ENCODE assay signal across 1 cellular context in the genomic region with DNA sequence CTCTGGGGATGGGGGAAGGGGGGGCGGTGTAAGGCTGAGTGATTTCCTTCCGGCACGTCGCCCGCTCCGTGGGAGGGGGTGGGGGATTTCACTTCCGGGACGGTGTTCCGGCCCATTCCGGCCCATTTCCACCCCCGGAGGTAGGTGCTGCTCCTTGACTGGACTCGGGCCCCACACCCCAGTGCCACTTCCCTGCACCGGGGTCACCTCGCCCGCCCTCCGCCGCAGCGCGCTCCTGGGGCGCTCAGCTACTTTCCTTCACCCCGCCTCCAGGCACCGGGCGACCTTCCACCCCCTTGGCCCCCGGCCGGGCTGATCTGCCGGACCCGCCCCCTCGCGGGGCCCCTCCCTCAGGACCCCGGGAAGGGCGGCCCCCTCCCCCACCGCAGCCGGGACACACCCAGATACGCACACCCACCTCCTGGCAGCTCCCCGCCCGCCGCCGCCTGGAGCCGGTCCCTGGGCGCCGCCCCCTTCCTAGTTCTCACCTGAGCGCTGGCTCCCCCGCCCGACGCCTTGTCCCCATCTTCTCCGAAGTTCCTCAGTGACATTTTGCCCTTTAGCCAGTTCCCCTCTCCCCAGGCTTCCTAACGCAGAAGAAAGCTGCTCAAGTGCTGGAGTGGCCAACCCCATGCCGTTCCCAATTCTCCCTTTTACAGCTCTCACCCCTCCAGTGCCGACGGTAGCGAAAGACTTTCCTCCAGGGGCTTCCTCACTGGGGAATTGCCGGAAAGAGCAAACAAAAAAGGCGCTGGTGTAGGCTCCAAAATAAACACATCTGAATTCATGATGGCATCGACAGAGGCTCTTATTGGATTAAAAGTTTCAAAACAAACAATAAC.
TF ChIP-seq lines count a peak whose summit lies in the region.

TSS of gene ZBTB37 (plus strand) at position 115 of the 842 bp plus-strand sequence. CDS start 1,846 bp downstream, outside the sequence.

TF ChIP-seq in HepG2, 621 proteins besides CTCF, POLR2A, EP300 and RAD21 (continued from another document and continues in another):
- no peak for TF ChIP-seq FOXP1 (IDR thresholded peaks at IDR 0.05)
- no peak; the same call in 1 of the 2 replicates for TF ChIP-seq FOXP1 (CRISPR knock-in tag; IDR thresholded peaks at IDR 0.05)
- TF ChIP-seq ZNF570 (CRISPR knock-in tag; IDR thresholded peaks at IDR 0.05; ENCODE audit: borderline replicate concordance) = no peak
- TF ChIP-seq HOXA3 (CRISPR knock-in tag; IDR thresholded peaks at IDR 0.05) = peak; percentile 52
- no peak for TF ChIP-seq ZFP36 (IDR thresholded peaks at IDR 0.05; ENCODE audit: borderline replicate concordance, low read depth, low read length, partially characterized antibody)
- TF ChIP-seq BCL6 (CRISPR knock-in tag; IDR thresholded peaks at IDR 0.05) = no peak
- no peak for TF ChIP-seq ZBTB21 (CRISPR knock-in tag; IDR thresholded peaks at IDR 0.05)
- peak; percentile 49 for TF ChIP-seq ZNF264 (CRISPR knock-in tag; IDR thresholded peaks at IDR 0.05)
- peak; percentile 61; the same call in 1 of the 2 replicates for TF ChIP-seq ZNF768 (CRISPR knock-in tag; IDR thresholded peaks at IDR 0.05)
- peak; percentile 62; the same call in 1 of the 2 replicates for TF ChIP-seq TEAD2 (CRISPR knock-in tag; IDR thresholded peaks at IDR 0.05)
- TF ChIP-seq ZNF501 (CRISPR knock-in tag; IDR thresholded peaks at IDR 0.05) = peak; percentile 18; the same call in 1 of the 2 replicates
- peak; percentile 17; the same call in 1 of the 2 replicates for TF ChIP-seq HDAC1 (CRISPR knock-in tag; IDR thresholded peaks at IDR 0.05)
- no peak for TF ChIP-seq MAFF (IDR thresholded peaks at IDR 0.05; ENCODE audit: low read depth, low read length)
- TF ChIP-seq ARHGAP35 (CRISPR knock-in tag; IDR thresholded peaks at IDR 0.05; ENCODE audit: borderline replicate concordance) = peak; percentile 38; the same call in 1 of the 2 replicates
- peak; percentile 45; the same call in 1 of the 2 replicates for TF ChIP-seq ZNF790 (CRISPR knock-in tag; IDR thresholded peaks at IDR 0.05; ENCODE audit: borderline replicate concordance)
- no peak for TF ChIP-seq RORA (CRISPR knock-in tag; IDR thresholded peaks at IDR 0.05)
- TF ChIP-seq CCDC6 (CRISPR knock-in tag; IDR thresholded peaks at IDR 0.05) = peak; percentile 79; the same call in 1 of the 2 replicates
- TF ChIP-seq ZNF777 (CRISPR knock-in tag; IDR thresholded peaks at IDR 0.05) = peak; percentile 39
- TF ChIP-seq ELF4 (CRISPR knock-in tag; IDR thresholded peaks at IDR 0.05; ENCODE audit: borderline replicate concordance) = peak; percentile 75
- peak in 1 of 2 experiments; percentile 56; a peak in 1 of 4 replicates for TF ChIP-seq KLF16 (CRISPR knock-in tag; IDR thresholded peaks at IDR 0.05)
- TF ChIP-seq NCOR1 (IDR thresholded peaks at IDR 0.05; ENCODE audit: borderline replicate concordance, low read length) = peak; percentile 52
- peak; percentile 84; the same call in 1 of the 2 replicates for TF ChIP-seq ZNF558 (CRISPR knock-in tag; IDR thresholded peaks at IDR 0.05; ENCODE audit: borderline replicate concordance)
- TF ChIP-seq ZNF296 (CRISPR knock-in tag; conservative IDR thresholded peaks at IDR 0.05) = no peak
- peak; percentile 29; the same call in 1 of the 2 replicates for TF ChIP-seq ZBTB20 (CRISPR knock-in tag; IDR thresholded peaks at IDR 0.05; ENCODE audit: borderline replicate concordance, low read depth)
- peak; percentile 10; the same call in 1 of the 2 replicates for TF ChIP-seq HCFC1 (IDR thresholded peaks at IDR 0.05; ENCODE audit: low read depth, low read length)
- TF ChIP-seq KMT2B (CRISPR knock-in tag; IDR thresholded peaks at IDR 0.05) = peak; percentile 15; the same call in 1 of the 2 replicates
- TF ChIP-seq ZFX (CRISPR knock-in tag; IDR thresholded peaks at IDR 0.05; ENCODE audit: low read depth) = peak; percentile 66; the same call in 1 of the 2 replicates
- TF ChIP-seq ZNF414 (CRISPR knock-in tag; IDR thresholded peaks at IDR 0.05) = peak; percentile 17; the same call in 1 of the 2 replicates
- TF ChIP-seq ISX (CRISPR knock-in tag; conservative IDR thresholded peaks at IDR 0.05) = no peak
- TF ChIP-seq SNAI1 (CRISPR knock-in tag; IDR thresholded peaks at IDR 0.05; ENCODE audit: borderline replicate concordance) = 0 out of 2 replicates have a peak, but pooled peaks have one; percentile 69
- TF ChIP-seq TFAP4 (IDR thresholded peaks at IDR 0.05; ENCODE audit: borderline replicate concordance, low read depth) = peak; percentile 78; the same call in 1 of the 2 replicates
- no peak for TF ChIP-seq NR2F6 (IDR thresholded peaks at IDR 0.05)
- TF ChIP-seq NR2F6 (CRISPR knock-in tag; IDR thresholded peaks at IDR 0.05) = peak; percentile 38
- TF ChIP-seq, protein P1, sequence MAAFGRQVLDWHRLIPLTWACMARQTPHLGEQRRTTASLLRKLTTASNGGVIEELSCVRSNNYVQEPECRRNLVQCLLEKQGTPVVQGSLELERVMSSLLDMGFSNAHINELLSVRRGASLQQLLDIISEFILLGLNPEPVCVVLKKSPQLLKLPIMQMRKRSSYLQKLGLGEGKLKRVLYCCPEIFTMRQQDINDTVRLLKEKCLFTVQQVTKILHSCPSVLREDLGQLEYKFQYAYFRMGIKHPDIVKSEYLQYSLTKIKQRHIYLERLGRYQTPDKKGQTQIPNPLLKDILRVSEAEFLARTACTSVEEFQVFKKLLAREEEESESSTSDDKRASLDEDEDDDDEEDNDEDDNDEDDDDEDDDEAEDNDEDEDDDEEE (CRISPR knock-in tag; IDR thresholded peaks at IDR 0.05) = peak; percentile 60; the same call in 1 of the 2 replicates
- TF ChIP-seq, protein P2, sequence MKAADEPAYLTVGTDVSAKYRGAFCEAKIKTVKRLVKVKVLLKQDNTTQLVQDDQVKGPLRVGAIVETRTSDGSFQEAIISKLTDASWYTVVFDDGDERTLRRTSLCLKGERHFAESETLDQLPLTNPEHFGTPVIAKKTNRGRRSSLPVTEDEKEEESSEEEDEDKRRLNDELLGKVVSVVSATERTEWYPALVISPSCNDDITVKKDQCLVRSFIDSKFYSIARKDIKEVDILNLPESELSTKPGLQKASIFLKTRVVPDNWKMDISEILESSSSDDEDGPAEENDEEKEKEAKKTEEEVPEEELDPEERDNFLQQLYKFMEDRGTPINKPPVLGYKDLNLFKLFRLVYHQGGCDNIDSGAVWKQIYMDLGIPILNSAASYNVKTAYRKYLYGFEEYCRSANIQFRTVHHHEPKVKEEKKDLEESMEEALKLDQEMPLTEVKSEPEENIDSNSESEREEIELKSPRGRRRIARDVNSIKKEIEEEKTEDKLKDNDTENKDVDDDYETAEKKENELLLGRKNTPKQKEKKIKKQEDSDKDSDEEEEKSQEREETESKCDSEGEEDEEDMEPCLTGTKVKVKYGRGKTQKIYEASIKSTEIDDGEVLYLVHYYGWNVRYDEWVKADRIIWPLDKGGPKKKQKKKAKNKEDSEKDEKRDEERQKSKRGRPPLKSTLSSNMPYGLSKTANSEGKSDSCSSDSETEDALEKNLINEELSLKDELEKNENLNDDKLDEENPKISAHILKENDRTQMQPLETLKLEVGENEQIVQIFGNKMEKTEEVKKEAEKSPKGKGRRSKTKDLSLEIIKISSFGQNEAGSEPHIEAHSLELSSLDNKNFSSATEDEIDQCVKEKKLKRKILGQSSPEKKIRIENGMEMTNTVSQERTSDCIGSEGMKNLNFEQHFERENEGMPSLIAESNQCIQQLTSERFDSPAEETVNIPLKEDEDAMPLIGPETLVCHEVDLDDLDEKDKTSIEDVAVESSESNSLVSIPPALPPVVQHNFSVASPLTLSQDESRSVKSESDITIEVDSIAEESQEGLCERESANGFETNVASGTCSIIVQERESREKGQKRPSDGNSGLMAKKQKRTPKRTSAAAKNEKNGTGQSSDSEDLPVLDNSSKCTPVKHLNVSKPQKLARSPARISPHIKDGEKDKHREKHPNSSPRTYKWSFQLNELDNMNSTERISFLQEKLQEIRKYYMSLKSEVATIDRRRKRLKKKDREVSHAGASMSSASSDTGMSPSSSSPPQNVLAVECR (CRISPR knock-in tag; IDR thresholded peaks at IDR 0.05; ENCODE audit: borderline replicate concordance) = peak; percentile 77
- 0 out of 2 replicates have a peak, but pooled peaks have one; percentile 28 for TF ChIP-seq ZNF709 (CRISPR knock-in tag; IDR thresholded peaks at IDR 0.05)
- TF ChIP-seq SIN3A (IDR thresholded peaks at IDR 0.05; ENCODE audit: borderline replicate concordance, low read depth, low read length) = peak; percentile 80; the same call in 1 of the 2 replicates
- TF ChIP-seq ADNP (CRISPR knock-in tag; IDR thresholded peaks at IDR 0.05) = no peak
- no peak for TF ChIP-seq MZF1 (CRISPR knock-in tag; IDR thresholded peaks at IDR 0.05; ENCODE audit: borderline replicate concordance)
- no peak for TF ChIP-seq ATF6 (CRISPR knock-in tag; conservative IDR thresholded peaks at IDR 0.05)
- 0 out of 2 replicates have a peak, but pooled peaks have one; percentile 13 for TF ChIP-seq ZBTB4 (CRISPR knock-in tag; IDR thresholded peaks at IDR 0.05; ENCODE audit: borderline replicate concordance)
- TF ChIP-seq PHF20 (CRISPR knock-in tag; IDR thresholded peaks at IDR 0.05) = peak; percentile 67
- peak; percentile 25; the same call in 1 of the 2 replicates for TF ChIP-seq ELF3 (CRISPR knock-in tag; IDR thresholded peaks at IDR 0.05)
- TF ChIP-seq YEATS4 (CRISPR knock-in tag; IDR thresholded peaks at IDR 0.05; ENCODE audit: borderline replicate concordance) = peak; percentile 90
- peak; percentile 77 for TF ChIP-seq SAP130 (CRISPR knock-in tag; IDR thresholded peaks at IDR 0.05; ENCODE audit: low read depth)
- peak; percentile 45; the same call in 1 of the 2 replicates for TF ChIP-seq SP5 (CRISPR knock-in tag; IDR thresholded peaks at IDR 0.05; ENCODE audit: borderline replicate concordance, low read depth)
- no peak for TF ChIP-seq ZNF850 (CRISPR knock-in tag; conservative IDR thresholded peaks at IDR 0.05)
- peak; percentile 60; the same call in 1 of the 2 replicates for TF ChIP-seq ZNF564 (CRISPR knock-in tag; IDR thresholded peaks at IDR 0.05)
- peak; percentile 86 for TF ChIP-seq PHF8 (CRISPR knock-in tag; IDR thresholded peaks at IDR 0.05)
- TF ChIP-seq KDM3A (CRISPR knock-in tag; IDR thresholded peaks at IDR 0.05; ENCODE audit: low read depth) = 0 out of 2 replicates have a peak, but pooled peaks have one; percentile 56
